ENCODE assay signal across 21 cellular contexts in genomic region chr17:63925615-63926014, GRCh38. TPM values are rescaled to one million over a fixed set of nuclear protein-coding genes. Genes with fewer than 3 reads are reported as not detected.
DNase-seq lines count a peak whose midpoint lies in the region; ATAC-seq and TF ChIP-seq lines count a peak whose summit lies in the region.
"Had no signal": no experiment of that assay in that cellular context is flagged by ENCODE, and none has a peak within 500 bp of the region (broad histone marks: within the 10 kb centered on the region; RNA-seq: fewer than 3 reads in every experiment).

No MANE protein-coding gene starts in this region.

- ATAC-seq in right lobe of liver = no peak

- H3K9me3 ChIP-seq in Loucy (ENCODE audit: insufficient read depth, low read depth, low read length) = no peaks in the 10 kb centered on the region
- no peaks in the 10 kb centered on the region for H3K9me3 ChIP-seq in right lobe of liver
- H3K9me3 ChIP-seq: breast epithelium, neutrophil had no signal

- H2AFZ ChIP-seq in Loucy (ENCODE audit: low read length) = no peak overlapping the region

- H3K36me3 ChIP-seq in GM06990 (ENCODE audit: control insufficient read depth, insufficient read depth, low read length) (peaks cover 26% of the 10 kb centered on the region), Loucy (ENCODE audit: insufficient read depth, low read length) (peaks cover 6% of the 10 kb centered on the region; the same call in 1 of the 2 replicates), right lobe of liver (no peaks in the 10 kb centered on the region)
- H3K36me3 ChIP-seq: breast epithelium, neutrophil had no signal

- peaks cover 21% of the 10 kb centered on the region for H3K4me1 ChIP-seq in Loucy (ENCODE audit: insufficient read depth, low read length, poor library complexity, severe bottlenecking)
- H3K4me1 ChIP-seq in right lobe of liver = no peaks in the 10 kb centered on the region
- H3K4me1 ChIP-seq: breast epithelium had no signal

- peaks cover 13% of the 10 kb centered on the region for H3K79me2 ChIP-seq in Loucy (ENCODE audit: insufficient read depth, low read length)

- H3K27me3 ChIP-seq in GM06990 (replicated peaks; ENCODE audit: control insufficient read depth, insufficient read depth, low read length) = no peaks in the 10 kb centered on the region
- no peaks in the 10 kb centered on the region for H3K27me3 ChIP-seq in Loucy (ENCODE audit: insufficient read depth, low read length, poor library complexity, severe bottlenecking)
- no peaks in the 10 kb centered on the region for H3K27me3 ChIP-seq in right lobe of liver
- H3K27me3 ChIP-seq: breast epithelium, neutrophil had no signal

- intact Hi-C loops in right lobe of liver (cut with DNase I) = no loop called here

- 49% methylated on average over 4 of the region's 5 CpGs for WGBS in right lobe of liver (ENCODE audit: insufficient coverage, low coverage, low lambda C conversion rate, missing lambda C conversion rate)

- peak; percentile 2 for DNase-seq in 8988T
- DNase-seq in GM06990 (ENCODE audit: extremely low read depth, insufficient read length) = peak; percentile 61
- peak; percentile 83 for DNase-seq in germinal center (ENCODE audit: low spot score)
- DNase-seq in DMS79 (lab: John Stamatoyannopoulos, UW) = no peak
- DNase-seq in AG08395 (ENCODE audit: low spot score) = no peak
- no peak for DNase-seq in NCI-H1930 (lab: John Stamatoyannopoulos, UW)
- no peak for DNase-seq in right lobe of liver
- DNase-seq: EL; foreskin fibroblast; NCI-H187 treated with DMSO at 0.1 percent for 48 hours; NCI-H446 treated with DMSO at 0.1 percent for 48 hours; SHP77 treated with DMSO at 0.1 percent for 48 hours; stimulated activated naive CD4-positive, alpha-beta T cell; T-helper 2 cell had no signal

- peak overlapping the region; percentile 48 for H3K9ac ChIP-seq in Loucy (ENCODE audit: low read depth, low read length, poor library complexity, severe bottlenecking)

- no peak for TF ChIP-seq POLR2A in right lobe of liver (IDR thresholded peaks at IDR 0.05)

- TF ChIP-seq CTCF in GM06990 (IDR thresholded peaks at IDR 0.05; ENCODE audit: insufficient read depth, low read length, poor library complexity, severe bottlenecking) = no peak
- TF ChIP-seq CTCF in Loucy (conservative IDR thresholded peaks at IDR 0.05; ENCODE audit: low read length) = no peak
- no peak for TF ChIP-seq CTCF in right lobe of liver (IDR thresholded peaks at IDR 0.05)

- H3K27ac ChIP-seq in right lobe of liver = no peak overlapping the region
- H3K27ac ChIP-seq: breast epithelium, neutrophil had no signal

- no peaks in the 10 kb centered on the region; the same call in 1 of the 2 replicates for H3F3A ChIP-seq in Loucy (ENCODE audit: low read depth)

- no peaks in the 10 kb centered on the region for H3K9me2 ChIP-seq in Loucy (replicated peaks; ENCODE audit: low read depth, low read length)

- H4K20me1 ChIP-seq in Loucy (ENCODE audit: insufficient read depth, low read length, poor library complexity, severe bottlenecking) = peaks cover 3% of the 10 kb centered on the region

- H3K4me3 ChIP-seq in GM06990 (replicated peaks; ENCODE audit: low read depth, low read length) (no peak overlapping the region), Loucy (ENCODE audit: low read length, poor library complexity, severe bottlenecking) (no peak overlapping the region), right lobe of liver (no peak overlapping the region)
- H3K4me3 ChIP-seq: breast epithelium had no signal

- H3K4me2 ChIP-seq in Loucy (ENCODE audit: low read depth, low read length, poor library complexity, severe bottlenecking) = peak overlapping the region; percentile 36

RNA-seq across cellular contexts. Expression of gene CD79B, which starts 6.5 kb away (rescaled TPM):
- total RNA-seq in right lobe of liver = 1 to 10 TPM in 2 of 6 experiments, under 1 TPM in 4; 0.62 to 2.2 (median 0.92) TPM
- total RNA-seq: renal cortical epithelial cell had no signal

RNA-seq across cellular contexts. Expression of gene GH1, which starts 7.0 kb away (rescaled TPM):
- not detected for total RNA-seq in right lobe of liver
- total RNA-seq: breast epithelium, endothelial cell of umbilical vein, mononuclear cell, renal cortical epithelial cell, ureter had no signal

RNA-seq across cellular contexts. Expression of gene CSHL1, which starts 14.6 kb away (rescaled TPM):
- not detected for total RNA-seq in right lobe of liver
- total RNA-seq: breast epithelium, endothelial cell of umbilical vein, mononuclear cell, renal cortical epithelial cell, ureter had no signal

RNA-seq across cellular contexts. Expression of gene CSH1, which starts 29.2 kb away (rescaled TPM):
- not detected for total RNA-seq in right lobe of liver
- total RNA-seq: breast epithelium, endothelial cell of umbilical vein, mononuclear cell, renal cortical epithelial cell, ureter had no signal

RNA-seq across cellular contexts. Expression of gene GH2, which starts 43.9 kb away (rescaled TPM):
- total RNA-seq in right lobe of liver = not detected
- total RNA-seq: breast epithelium, endothelial cell of umbilical vein, mononuclear cell, renal cortical epithelial cell, ureter had no signal

Comparison
In these comparisons a context has a peak if more than half of its experiments do, and no peak if none do; other contexts are left out.
1. DNase-seq: peak in 8988T (single experiment), GM06990 (single experiment) and germinal center (single experiment); none in DMS79 (single experiment), AG08395 (single experiment), NCI-H1930 (0 of 2) and right lobe of liver (0 of 3).